Comparison of ENCODE assay signal across 9 cellular contexts in the genomic region with DNA sequence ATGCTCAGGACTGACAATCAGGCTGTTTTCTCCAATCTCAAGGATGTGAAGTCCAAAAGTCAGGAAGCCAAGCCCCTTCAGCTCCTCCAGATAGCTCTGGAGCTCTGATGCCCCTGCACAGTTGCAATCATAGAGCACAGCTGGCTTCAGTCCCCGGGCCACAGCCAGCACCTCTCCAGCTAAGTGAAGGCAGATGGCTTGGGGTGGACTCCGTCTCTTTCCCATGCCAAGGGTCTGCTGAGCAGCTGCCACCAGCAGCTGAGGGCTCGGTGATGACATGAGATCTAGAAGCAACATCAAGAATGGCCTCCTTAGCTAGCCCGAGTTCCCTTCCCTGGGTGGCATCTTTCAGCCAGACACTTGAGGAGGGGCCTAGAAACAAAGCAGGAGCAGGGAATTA. TPM values are rescaled to one million over a fixed set of nuclear protein-coding genes. Genes with fewer than 3 reads are reported as not detected.
A peak's percentile ranks its signal among the peaks of the same experiment; 100 is the strongest.
DNase-seq lines count a peak whose midpoint lies in the region; ATAC-seq, FAIRE-seq and TF ChIP-seq lines count a peak whose summit lies in the region.
"Had no signal": no experiment of that assay in that cellular context is flagged by ENCODE, and none has a peak within 500 bp of the region (broad histone marks: within the 10 kb centered on the region; RNA-seq: fewer than 3 reads in every experiment).

No MANE protein-coding gene starts in this region.

- no peaks in the 10 kb centered on the region for H3K9me3 Mint-ChIP-seq in activated CD4-positive, alpha-beta memory T cell treated with anti-CD3 and anti-CD28 coated beads, Interleukin-2, amount 10 ng/mL, durations not matched to agents 7 days and 5 days
- H3K9me3 Mint-ChIP-seq in type B pancreatic cell = no peaks in the 10 kb centered on the region

- H3K4me2 ChIP-seq in keratinocyte (ENCODE audit: control insufficient read depth, extremely low read depth, insufficient read depth, low read depth, low read length) = peak overlapping the region; percentile 88

- DNase-seq in right cardiac atrium (no peak), left cardiac atrium (no peak), keratinocyte (ENCODE audit: low read depth, low spot score) (no peak), type B pancreatic cell (ENCODE audit: extremely low spot score, unreplicated experiment) (no peak)
- DNase-seq in activated CD4-positive, alpha-beta memory T cell treated with anti-CD3 and anti-CD28 coated beads, Interleukin-2, amount 10 ng/mL, durations not matched to agents 7 days and 5 days = no peak

- peak overlapping the region; percentile 90 for H3K4me3 Mint-ChIP-seq in activated CD4-positive, alpha-beta memory T cell treated with anti-CD3 and anti-CD28 coated beads, Interleukin-2, amount 10 ng/mL, durations not matched to agents 7 days and 5 days
- peak overlapping the region; percentile 96 for H3K4me3 Mint-ChIP-seq in type B pancreatic cell

- no peaks in the 10 kb centered on the region for H3K27me3 Mint-ChIP-seq in activated CD4-positive, alpha-beta memory T cell treated with anti-CD3 and anti-CD28 coated beads, Interleukin-2, amount 10 ng/mL, durations not matched to agents 7 days and 5 days
- peaks cover 14% of the 10 kb centered on the region for H3K27me3 Mint-ChIP-seq in type B pancreatic cell

- CTCF ChIA-PET in activated CD4-positive, alpha-beta memory T cell treated with anti-CD3 and anti-CD28 coated beads, Interleukin-2, amount 10 ng/mL, durations not matched to agents 7 days and 5 days (lab: Charles Lee) = interaction anchor here (1.0 to 2.6 kb wide), 4 partner anchors 9 to 44 kb away, joined by 4 to 25 read pairs (median 13); a partner anchor contains a TSS

- H3K9me1 ChIP-seq in keratinocyte (ENCODE audit: control insufficient read depth, extremely low read depth, insufficient read depth, low read length) = peaks cover 2% of the 10 kb centered on the region

- WGBS in right cardiac atrium = 57% methylated on average over 4 of the region's 4 CpGs

- H3K9me3 ChIP-seq in right cardiac atrium (ENCODE audit: control insufficient read depth, low read length) (no peaks in the 10 kb centered on the region), keratinocyte (ENCODE audit: control insufficient read depth, low read depth, low read length) (no peaks in the 10 kb centered on the region)

- H2AFZ ChIP-seq in keratinocyte (ENCODE audit: control insufficient read depth, low read length) = no peak overlapping the region

- intact Hi-C loops in right cardiac atrium (cut with DNase I) = no loop called here
- intact Hi-C loops in left cardiac atrium (cut with DNase I) = loop anchor here in 1 of 2 donors (5.0 kb wide), 1 partner anchor 39 kb away; no protein-coding TSS in a partner anchor

- FAIRE-seq in keratinocyte (lab: Jason Lieb, UNC) = no peak

- no peak overlapping the region for H3K9ac ChIP-seq in keratinocyte (ENCODE audit: control insufficient read depth, extremely low read depth, insufficient read depth, low read length)

- H3K27ac ChIP-seq in right cardiac atrium (ENCODE audit: low read length) = no peak overlapping the region
- peak overlapping the region; percentile 78 for H3K27ac ChIP-seq in keratinocyte (ENCODE audit: control insufficient read depth, insufficient read depth, low read length)

- H3K79me2 ChIP-seq in keratinocyte (ENCODE audit: control insufficient read depth, insufficient read depth, low read length) = peaks cover 6% of the 10 kb centered on the region

- H3K4me3 ChIP-seq in right cardiac atrium (ENCODE audit: low read length) (peak overlapping the region; percentile 75), keratinocyte (ENCODE audit: control insufficient read depth in 2 of 3, extremely low read depth in 1 of 3, insufficient read depth in 2 of 3, low read depth in 1 of 3, low read length in 3 of 3) (peak overlapping the region in 1 of 3 experiments; percentile 91)

- peaks cover 6% of the 10 kb centered on the region for H3K4me1 ChIP-seq in right cardiac atrium (ENCODE audit: control insufficient read depth, insufficient read depth, low read length)
- peaks cover 18% of the 10 kb centered on the region for H3K4me1 ChIP-seq in keratinocyte (ENCODE audit: control insufficient read depth, extremely low read depth, insufficient read depth, low read length)

- H3K36me3 ChIP-seq in keratinocyte (ENCODE audit: control insufficient read depth in 2 of 2, extremely low read depth in 1 of 2, insufficient read depth in 2 of 2, low read length in 2 of 2) = peaks cover 26 to 34% of the 10 kb centered on the region in 2 experiments

- peaks cover 7% of the 10 kb centered on the region for H4K20me1 ChIP-seq in keratinocyte (ENCODE audit: control insufficient read depth, extremely low read depth, insufficient read depth, low read length)

- H3K27ac Mint-ChIP-seq in activated CD4-positive, alpha-beta memory T cell treated with anti-CD3 and anti-CD28 coated beads, Interleukin-2, amount 10 ng/mL, durations not matched to agents 7 days and 5 days = peak overlapping the region; percentile 91
- H3K27ac Mint-ChIP-seq in type B pancreatic cell = peak overlapping the region; percentile 98

- peaks cover 63% of the 10 kb centered on the region for H3K36me3 Mint-ChIP-seq in activated CD4-positive, alpha-beta memory T cell treated with anti-CD3 and anti-CD28 coated beads, Interleukin-2, amount 10 ng/mL, durations not matched to agents 7 days and 5 days (ENCODE audit: low read depth)
- peaks cover 38% of the 10 kb centered on the region for H3K36me3 Mint-ChIP-seq in type B pancreatic cell

- H3K4me1 Mint-ChIP-seq in activated CD4-positive, alpha-beta memory T cell treated with anti-CD3 and anti-CD28 coated beads, Interleukin-2, amount 10 ng/mL, durations not matched to agents 7 days and 5 days = peaks cover 50% of the 10 kb centered on the region
- H3K4me1 Mint-ChIP-seq in type B pancreatic cell (ENCODE audit: unreplicated experiment) = peaks cover 30% of the 10 kb centered on the region

- dilution Hi-C loops in keratinocyte (cut with MboI; ENCODE audit: extremely low pct_ligation_motif_present, low sequenced_read_pairs) = no loop called here

- TF ChIP-seq CTCF in keratinocyte (optimal IDR thresholded peaks at IDR 0.05 in 1 of 3, IDR thresholded peaks at IDR 0.05 in 1 of 3, conservative IDR thresholded peaks at IDR 0.05 in 1 of 3; ENCODE audit: extremely low read depth in 1 of 3, insufficient read depth in 2 of 3, low read length in 3 of 3) (no peak), type B pancreatic cell (conservative IDR thresholded peaks at IDR 0.05) (no peak)

- ATAC-seq in right cardiac atrium = no peak
- no peak for ATAC-seq in left cardiac atrium
- no peak for ATAC-seq in GM21717 (IDR thresholded peaks at IDR 0.05; ENCODE audit: unreplicated experiment)
- no peak for ATAC-seq in GM19463 (IDR thresholded peaks at IDR 0.05; ENCODE audit: unreplicated experiment)
- ATAC-seq in HG03095 (IDR thresholded peaks at IDR 0.05; ENCODE audit: unreplicated experiment) = no peak

- POLR2A ChIA-PET in activated CD4-positive, alpha-beta memory T cell treated with anti-CD3 and anti-CD28 coated beads, Interleukin-2, amount 10 ng/mL, durations not matched to agents 7 days and 5 days (lab: Charles Lee) = interaction anchor here (1.1 to 15.4 kb wide), 9 partner anchors 9 to 45 kb away, joined by 3 to 218 read pairs (median 8); a partner anchor contains a TSS

- H3K27me3 ChIP-seq in right cardiac atrium (ENCODE audit: control insufficient read depth, insufficient read depth) (no peaks in the 10 kb centered on the region), keratinocyte (ENCODE audit: control insufficient read depth, extremely low read depth, insufficient read depth, low read length) (no peaks in the 10 kb centered on the region)

RNA-seq across cellular contexts. Expression of a gene that starts 1.0 kb away (rescaled TPM):
- 1 to 10 TPM; 1.9 to 3.3 (median 2.8) TPM for total RNA-seq in right cardiac atrium
- 1.4 TPM for polyA plus RNA-seq in right cardiac atrium
- total RNA-seq in left cardiac atrium = 1 to 10 TPM; 1.8 to 1.9 TPM
- total RNA-seq in activated CD4-positive, alpha-beta memory T cell treated with anti-CD3 and anti-CD28 coated beads, Interleukin-2, amount 10 ng/mL, durations not matched to agents 7 days and 5 days = 1 to 10 TPM; 2.1 to 2.2 TPM
- polyA plus RNA-seq in keratinocyte = 48.0 to 65.6 TPM (median 58.1 TPM) in 3 replicates
- 13.4 TPM for polyA plus RNA-seq in keratinocyte (2011; ENCODE audit: low read depth)
- 37.2 and 60.6 TPM in 2 replicates for polyA plus RNA-seq in keratinocyte (2011; cell fraction: cytosol; rRNA removed)
- 172 and 177 TPM in 2 replicates for polyA plus RNA-seq in keratinocyte (2011; cell fraction: nucleus; rRNA removed)
- 29.2 and 42.2 TPM in 2 replicates for polyA plus RNA-seq in keratinocyte (2012; ENCODE audit: low replicate concordance)
- 43.4 to 157 TPM (median 123 TPM) in 3 replicates for polyA minus RNA-seq in keratinocyte
- 35.1 TPM for polyA minus RNA-seq in keratinocyte (2011; cell fraction: cytosol; rRNA and poly(A)+ RNA removed)
- 215 and 523 TPM in 2 replicates for polyA minus RNA-seq in keratinocyte (2011; cell fraction: nucleus; rRNA and poly(A)+ RNA removed)
- total RNA-seq in type B pancreatic cell (ENCODE audit: low replicate concordance) = 3.6 TPM in 2 replicates

RNA-seq across cellular contexts. Expression of a gene that starts 22.6 kb away (rescaled TPM):
- total RNA-seq in right cardiac atrium (10 to 100 TPM; 27.7 to 45.4 (median 36.4) TPM), left cardiac atrium (10 to 100 TPM; 20.7 to 21.8 TPM), type B pancreatic cell (ENCODE audit: low replicate concordance) (28.2 and 67.4 TPM in 2 replicates)
- polyA plus RNA-seq in right cardiac atrium (22.6 TPM), keratinocyte (467 to 800 TPM (median 476 TPM) in 3 replicates)
- total RNA-seq in activated CD4-positive, alpha-beta memory T cell treated with anti-CD3 and anti-CD28 coated beads, Interleukin-2, amount 10 ng/mL, durations not matched to agents 7 days and 5 days = under 1 TPM; 0.10 to 0.25 TPM
- 132 TPM for polyA plus RNA-seq in keratinocyte (2011; ENCODE audit: low read depth)
- 474 and 569 TPM in 2 replicates for polyA plus RNA-seq in keratinocyte (2011; cell fraction: cytosol; rRNA removed)
- polyA plus RNA-seq in keratinocyte (2011; cell fraction: nucleus; rRNA removed) = 961 and 1,086 TPM in 2 replicates
- 254 and 343 TPM in 2 replicates for polyA plus RNA-seq in keratinocyte (2012; ENCODE audit: low replicate concordance)
- 820 to 2,146 TPM (median 1,294 TPM) in 3 replicates for polyA minus RNA-seq in keratinocyte
- 651 TPM for polyA minus RNA-seq in keratinocyte (2011; cell fraction: cytosol; rRNA and poly(A)+ RNA removed)
- polyA minus RNA-seq in keratinocyte (2011; cell fraction: nucleus; rRNA and poly(A)+ RNA removed) = 976 and 1,920 TPM in 2 replicates

RNA-seq across cellular contexts. Expression of a gene that starts 27.5 kb away (rescaled TPM):
- total RNA-seq in right cardiac atrium (1 to 10 TPM in 3 of 4 donors, under 1 TPM in 1; 0.91 to 2.7 (median 1.4) TPM), left cardiac atrium (1 to 10 TPM; 1.3 to 2.7 TPM), type B pancreatic cell (ENCODE audit: low replicate concordance) (1.7 TPM in 1 of 2 replicates, not detected in the other)
- polyA plus RNA-seq in right cardiac atrium (0.63 TPM), keratinocyte (0.08 to 0.16 TPM in 2 of 3 replicates, not detected in the other)
- 100 to 1,000 TPM; 421 to 422 TPM for total RNA-seq in activated CD4-positive, alpha-beta memory T cell treated with anti-CD3 and anti-CD28 coated beads, Interleukin-2, amount 10 ng/mL, durations not matched to agents 7 days and 5 days
- polyA plus RNA-seq in keratinocyte (2011; ENCODE audit: low read depth) = not detected
- polyA plus RNA-seq in keratinocyte (2011; cell fraction: cytosol; rRNA removed) = not detected in 2 replicates
- 0.05 and 0.10 TPM in 2 replicates for polyA plus RNA-seq in keratinocyte (2011; cell fraction: nucleus; rRNA removed)
- 3.2 and 4.7 TPM in 2 replicates for polyA plus RNA-seq in keratinocyte (2012; ENCODE audit: low replicate concordance)
- 0.19 TPM in 1 of 3 replicates, not detected in the others for polyA minus RNA-seq in keratinocyte
- not detected for polyA minus RNA-seq in keratinocyte (2011; cell fraction: cytosol; rRNA and poly(A)+ RNA removed)
- 2.0 and 2.9 TPM in 2 replicates for polyA minus RNA-seq in keratinocyte (2011; cell fraction: nucleus; rRNA and poly(A)+ RNA removed)
- total RNA-seq: RPMI7951 had no signal

RNA-seq across cellular contexts. Expression of a gene that starts 44.4 kb away (rescaled TPM):
- total RNA-seq in right cardiac atrium = 1 to 10 TPM; 2.3 to 3.1 (median 3.0) TPM
- polyA plus RNA-seq in right cardiac atrium = 1.2 TPM
- total RNA-seq in left cardiac atrium = 1 to 10 TPM; 3.0 to 4.4 TPM
- 1 to 10 TPM; 5.7 to 5.8 TPM for total RNA-seq in activated CD4-positive, alpha-beta memory T cell treated with anti-CD3 and anti-CD28 coated beads, Interleukin-2, amount 10 ng/mL, durations not matched to agents 7 days and 5 days
- polyA plus RNA-seq in keratinocyte = 12.3 to 13.3 TPM (median 12.4 TPM) in 3 replicates
- 6.7 TPM for polyA plus RNA-seq in keratinocyte (2011; ENCODE audit: low read depth)
- 5.8 and 11.1 TPM in 2 replicates for polyA plus RNA-seq in keratinocyte (2011; cell fraction: cytosol; rRNA removed)
- polyA plus RNA-seq in keratinocyte (2011; cell fraction: nucleus; rRNA removed) = 22.9 and 25.9 TPM in 2 replicates
- polyA plus RNA-seq in keratinocyte (2012; ENCODE audit: low replicate concordance) = 6.9 and 8.0 TPM in 2 replicates
- polyA minus RNA-seq in keratinocyte = 7.6 to 21.0 TPM (median 15.9 TPM) in 3 replicates
- polyA minus RNA-seq in keratinocyte (2011; cell fraction: cytosol; rRNA and poly(A)+ RNA removed) = 3.8 TPM
- 21.0 and 35.8 TPM in 2 replicates for polyA minus RNA-seq in keratinocyte (2011; cell fraction: nucleus; rRNA and poly(A)+ RNA removed)
- 8.4 and 9.4 TPM in 2 replicates for total RNA-seq in type B pancreatic cell (ENCODE audit: low replicate concordance)

Comparison
In these comparisons a context has a peak if more than half of its experiments do, and no peak if none do; other contexts are left out.
1. RNA of a gene that starts 22.6 kb away (total RNA-seq): 27.7 to 45.4 TPM in right cardiac atrium, 28.2 to 67.4 TPM in type B pancreatic cell and 20.7 to 21.8 TPM in left cardiac atrium; 0.10 to 0.25 TPM in activated CD4-positive, alpha-beta memory T cell treated with anti-CD3 and anti-CD28 coated beads, Interleukin-2, amount 10 ng/mL, durations not matched to agents 7 days and 5 days; every median in the first group is over 10 times any median in the second.
2. RNA of a gene that starts 27.5 kb away (total RNA-seq): 421 to 422 TPM in activated CD4-positive, alpha-beta memory T cell treated with anti-CD3 and anti-CD28 coated beads, Interleukin-2, amount 10 ng/mL, durations not matched to agents 7 days and 5 days; 1.3 to 2.7 TPM in left cardiac atrium, 1.7 TPM in type B pancreatic cell and 0.91 to 2.7 TPM in right cardiac atrium; every median in the first group is over 100 times any median in the second.